ENCODE assay signal across 10 cellular contexts in genomic region chr6:166904101-166904746, GRCh38. TPM values are rescaled to one million over a fixed set of nuclear protein-coding genes. Genes with fewer than 3 reads are reported as not detected.
DNase-seq lines count a peak whose midpoint lies in the region; ATAC-seq and TF ChIP-seq lines count a peak whose summit lies in the region.
"Had no signal": no experiment of that assay in that cellular context is flagged by ENCODE, and none has a peak within 500 bp of the region (broad histone marks: within the 10 kb centered on the region; RNA-seq: fewer than 3 reads in every experiment).

No MANE protein-coding gene starts in this region.

- H3K36me3 ChIP-seq in esophagus muscularis mucosa: no peaks in the 10 kb centered on the region

- no peak for TF ChIP-seq EP300 in esophagus muscularis mucosa (IDR thresholded peaks at IDR 0.05)

- no peaks in the 10 kb centered on the region for H3K79me1 ChIP-seq in H9 (ENCODE audit: insufficient read depth, low read depth, low read length, poor library complexity, severe bottlenecking)

- H3K9me3 Mint-ChIP-seq in H9 (no peaks in the 10 kb centered on the region; a peak in 1 of 5 replicates), progenitor cell of endocrine pancreas (ENCODE audit: low read depth) (peaks cover 9% of the 10 kb centered on the region)

- DNase-seq in H9 (peak; percentile 60), NCI-H524 treated with DMSO at 0.1 percent for 48 hours (lab: John Stamatoyannopoulos, UW) (peak; percentile 73), esophagus muscularis mucosa (ENCODE audit: extremely low spot score) (peak; percentile 87), progenitor cell of endocrine pancreas (ENCODE audit: low spot score, unreplicated experiment) (no peak)
- DNase-seq in stimulated activated CD4-positive, alpha-beta T cell treated with anti-CD3 and anti-CD28 coated beads, Interleukin-4, amount 100 ng/mL, for 1 hour: no peak
- DNase-seq: GDM1, islet precursor cell had no signal

- H3K27ac ChIP-seq in H9 (ENCODE audit: insufficient read length, low read depth, low read length) (no peak overlapping the region), esophagus muscularis mucosa (replicated peaks in 1 of 4) (no peak overlapping the region)

- no peak overlapping the region for H4K91ac ChIP-seq in H9 (ENCODE audit: insufficient read length, low read depth, low read length)

- no peak overlapping the region for H4K8ac ChIP-seq in H9 (replicated peaks; ENCODE audit: insufficient read length, low read depth, low read length)

- H2BK5ac ChIP-seq in H9 (ENCODE audit: insufficient read length, low read length): no peak overlapping the region

- no peak overlapping the region for H3K4ac ChIP-seq in H9 (ENCODE audit: low read depth, low read length)

- no peak overlapping the region for H3K9ac ChIP-seq in H9 (ENCODE audit: extremely low read depth, insufficient read length, low read length)

- H3K9me3 ChIP-seq in H9 (ENCODE audit: control insufficient read depth, low read depth, low read length): no peaks in the 10 kb centered on the region
- no peaks in the 10 kb centered on the region for H3K9me3 ChIP-seq in esophagus muscularis mucosa

- H3K27me3 ChIP-seq in H9 (ENCODE audit: insufficient read depth, low read length): no peaks in the 10 kb centered on the region
- H3K27me3 ChIP-seq in esophagus muscularis mucosa: peaks cover 0 to 3% (median 0%) of the 10 kb centered on the region in 4 donors

- TF ChIP-seq CTCF in H9 (conservative IDR thresholded peaks at IDR 0.05) (no peak), esophagus muscularis mucosa (IDR thresholded peaks at IDR 0.05) (no peak), progenitor cell of endocrine pancreas (IDR thresholded peaks at IDR 0.05; ENCODE audit: unreplicated experiment) (no peak)

- H3K4me2 ChIP-seq in H9 (ENCODE audit: insufficient read depth, insufficient read length, low read length): no peak overlapping the region

- no peak for TF ChIP-seq POLR2A in esophagus muscularis mucosa (IDR thresholded peaks at IDR 0.05; ENCODE audit: low read depth)

- H3K79me2 ChIP-seq in H9 (ENCODE audit: insufficient read depth, low read length): no peaks in the 10 kb centered on the region

- H4K20me1 ChIP-seq in H9 (ENCODE audit: control insufficient read depth, insufficient read depth, insufficient read length): no peaks in the 10 kb centered on the region

- H4K5ac ChIP-seq in H9 (ENCODE audit: insufficient read length, low read depth, low read length): no peak overlapping the region

- no peak overlapping the region; the same call in 1 of the 2 replicates for H3K14ac ChIP-seq in H9 (ENCODE audit: insufficient read depth, low read length)

- no peak overlapping the region for H2AK5ac ChIP-seq in H9 (ENCODE audit: insufficient read length, low read length)

- H3K4me3 Mint-ChIP-seq in H9 (no peak overlapping the region), progenitor cell of endocrine pancreas (ENCODE audit: low read depth) (no peak overlapping the region)
- H3K4me3 Mint-ChIP-seq: stimulated activated naive CD8-positive, alpha-beta T cell treated with anti-CD3 and anti-CD28 coated beads, Interleukin-15, Interleukin-2, amounts not matched to agents 100 ng/mL and 50 ng/mL, for 24 hours had no signal

- H3T11ph ChIP-seq in H9 (ENCODE audit: low read length): no peak overlapping the region

- ATAC-seq in HG02678 (IDR thresholded peaks at IDR 0.05; ENCODE audit: unreplicated experiment) (no peak), HG03378 (IDR thresholded peaks at IDR 0.05; ENCODE audit: unreplicated experiment) (no peak)

- no peak overlapping the region for H3K23ac ChIP-seq in H9 (ENCODE audit: insufficient read length, low read depth, low read length)

- H3K36me3 Mint-ChIP-seq in H9 (ENCODE audit: insufficient read depth in 1 of 3, low read depth in 3 of 3) (peaks cover 0 to 8% (median 0%) of the 10 kb centered on the region in 3 experiments; a peak in 3 of 7 replicates), progenitor cell of endocrine pancreas (ENCODE audit: insufficient read depth) (peaks cover 1% of the 10 kb centered on the region)

- intact Hi-C loops in esophagus muscularis mucosa (cut with DNase I): no loop called here

- no CpG with 5 or more reads among the region's 23 CpGs for WGBS in H9 (ENCODE audit: extremely low coverage, insufficient read length, low lambda C conversion rate)
- 47% methylated on average over 9 of the region's 23 CpGs for WGBS in esophagus muscularis mucosa

- H3K27me3 Mint-ChIP-seq in H9 (ENCODE audit: low read depth) (peaks cover 33% of the 10 kb centered on the region), progenitor cell of endocrine pancreas (peaks cover 13% of the 10 kb centered on the region)
- H3K27me3 Mint-ChIP-seq: stimulated activated naive CD8-positive, alpha-beta T cell treated with anti-CD3 and anti-CD28 coated beads, Interleukin-15, Interleukin-2, amounts not matched to agents 100 ng/mL and 50 ng/mL, for 24 hours had no signal

- H2BK15ac ChIP-seq in H9 (ENCODE audit: low read depth, low read length): no peak overlapping the region

- H3K4me3 ChIP-seq in esophagus muscularis mucosa: no peak overlapping the region

- H2BK20ac ChIP-seq in H9 (ENCODE audit: low read depth, low read length, poor library complexity, severe bottlenecking): no peak overlapping the region

- H2BK12ac ChIP-seq in H9 (ENCODE audit: insufficient read length, low read depth, low read length): no peak overlapping the region

- no peak overlapping the region for H3K56ac ChIP-seq in H9 (ENCODE audit: insufficient read length, low read depth, low read length)

- H3K27ac Mint-ChIP-seq in H9: peak overlapping the region in 1 of 3 experiments; percentile 79; a peak in 3 of 7 replicates
- H3K27ac Mint-ChIP-seq in progenitor cell of endocrine pancreas: peak overlapping the region; percentile 25
- H3K27ac Mint-ChIP-seq: stimulated activated naive CD8-positive, alpha-beta T cell treated with anti-CD3 and anti-CD28 coated beads, Interleukin-15, Interleukin-2, amounts not matched to agents 100 ng/mL and 50 ng/mL, for 24 hours had no signal

- no peaks in the 10 kb centered on the region for H3K23me2 ChIP-seq in H9 (ENCODE audit: insufficient read length, low read depth, low read length, poor library complexity, severe bottlenecking)

- H3K4me1 Mint-ChIP-seq in H9 (peaks cover 16 to 17% of the 10 kb centered on the region in 2 experiments), progenitor cell of endocrine pancreas (ENCODE audit: low read depth) (no peaks in the 10 kb centered on the region)

- no peak overlapping the region for H2AFZ ChIP-seq in H9 (ENCODE audit: low read length)

- H3K18ac ChIP-seq in H9 (ENCODE audit: insufficient read length, low read depth, low read length): no peak overlapping the region

- H2BK120ac ChIP-seq in H9 (ENCODE audit: low read depth, low read length, poor library complexity, severe bottlenecking): no peak overlapping the region

- H3K4me1 ChIP-seq in H9 (ENCODE audit: insufficient read depth, low read length): no peaks in the 10 kb centered on the region
- H3K4me1 ChIP-seq in esophagus muscularis mucosa: peaks cover 0 to 8% (median 3%) of the 10 kb centered on the region in 4 donors

RNA-seq across cellular contexts. Expression of gene RNASET2, which starts 52.1 kb away (rescaled TPM):
- total RNA-seq in H9 (2021): 28.2 and 29.2 TPM in 2 replicates
- total RNA-seq in esophagus muscularis mucosa: 10 to 100 TPM; 24.1 to 54.5 (median 30.4) TPM
- total RNA-seq in progenitor cell of endocrine pancreas: 27.9 and 29.8 TPM in 2 replicates

Comparison
In these comparisons a context has a peak if more than half of its experiments do, and no peak if none do; other contexts are left out.
1. DNase-seq: peak in H9 (single experiment), NCI-H524 treated with DMSO at 0.1 percent for 48 hours (single experiment) and esophagus muscularis mucosa (single experiment); none in progenitor cell of endocrine pancreas (single experiment) and stimulated activated CD4-positive, alpha-beta T cell treated with anti-CD3 and anti-CD28 coated beads, Interleukin-4, amount 100 ng/mL, for 1 hour (single experiment).